ENCODE assay signal across 8 cellular contexts in genomic region chr2:64562148-64562784, GRCh38. TPM values are rescaled to one million over a fixed set of nuclear protein-coding genes. Genes with fewer than 3 reads are reported as not detected.
DNase-seq lines count a peak whose midpoint lies in the region; ATAC-seq, FAIRE-seq and TF ChIP-seq lines count a peak whose summit lies in the region.

No MANE protein-coding gene starts in this region.

- H3K14ac ChIP-seq in neuronal stem cell (ENCODE audit: low read length): no peak overlapping the region

- no peak overlapping the region for H4K91ac ChIP-seq in neuronal stem cell (ENCODE audit: low read depth, low read length, poor library complexity)

- peak; percentile 6 to 41 for DNase-seq in A549 (ENCODE audit: low read depth in 1 of 2, low spot score in 1 of 2)
- DNase-seq in GM18507 (ENCODE audit: extremely low spot score, insufficient read length, low read depth): no peak
- DNase-seq in RWPE1 (ENCODE audit: low spot score): no peak
- DNase-seq in stimulated activated CD4-positive, alpha-beta T cell treated with anti-CD3 and anti-CD28 coated beads, Interleukin-15, amount 100 ng/mL, for 24 hours: no peak
- no peak for DNase-seq in nucleus accumbens (lab: John Stamatoyannopoulos, UW)
- DNase-seq in neuronal stem cell (ENCODE audit: low spot score): no peak

- H3K4me1 ChIP-seq in A549 (0 out of 3 replicates have a peak, but pooled peaks cover 3% of the 10 kb centered on the region), gastroesophageal sphincter (peaks cover 0 to 6% (median 0%) of the 10 kb centered on the region in 3 donors), neuronal stem cell (ENCODE audit: control insufficient read depth in 2 of 2, insufficient read depth in 1 of 2, low read depth in 1 of 2, low read length in 2 of 2) (no peaks in the 10 kb centered on the region)

- H3K4me2 ChIP-seq in A549 (no peak overlapping the region), neuronal stem cell (ENCODE audit: insufficient read depth, low read length, poor library complexity, severe bottlenecking) (no peak overlapping the region)

- H3K18ac ChIP-seq in neuronal stem cell (ENCODE audit: low read length): no peak overlapping the region

- no peak overlapping the region for H2BK5ac ChIP-seq in neuronal stem cell (ENCODE audit: low read length)

- no peak overlapping the region for H2AK5ac ChIP-seq in neuronal stem cell (ENCODE audit: low read depth, low read length)

- no peak overlapping the region for H3K23ac ChIP-seq in neuronal stem cell (ENCODE audit: low read depth, low read length, poor library complexity)

- TF ChIP-seq EP300 in A549 (IDR thresholded peaks at IDR 0.05): no peak
- no peak for TF ChIP-seq EP300 in gastroesophageal sphincter (IDR thresholded peaks at IDR 0.05)

- no peak for FAIRE-seq in A549 (lab: Jason Lieb, UNC)
- FAIRE-seq in GM18507 (lab: Jason Lieb, UNC): peak; percentile 66

- H2BK12ac ChIP-seq in neuronal stem cell (ENCODE audit: low read length): no peak overlapping the region

- H4K8ac ChIP-seq in neuronal stem cell (ENCODE audit: low read depth, low read length): no peak overlapping the region

- CTCF ChIA-PET in A549 (lab: Yijun Ruan, JAX) (interaction anchor here (0.6 to 9.9 kb wide), 15 partner anchors 11 to 512 kb away, joined by 3 to 63 read pairs (median 4); partner anchors contain the start of gene AFTPH), RWPE1 (lab: Yijun Ruan, JAX) (interaction anchor here (0.6 to 1.1 kb wide), 4 partner anchors 15 to 298 kb away, joined by 3 to 6 read pairs (median 4); no protein-coding TSS in a partner anchor)

- WGBS in A549 (ENCODE audit: missing lambda C conversion rate): 60% methylated on average over 2 of the region's 2 CpGs
- WGBS in gastroesophageal sphincter (ENCODE audit: low coverage in 1 of 2), 2 donors: 66 to 73% methylated on average over 2 of the region's 2 CpGs
- WGBS in neuronal stem cell (ENCODE audit: extremely low coverage in 2 of 2, insufficient read length in 2 of 2, insufficient replicate concordance in 1 of 2), 2 donors: no CpG with 5 or more reads among the region's 2 CpGs

- H3K9me3 ChIP-seq in A549 (no peaks in the 10 kb centered on the region), gastroesophageal sphincter (no peaks in the 10 kb centered on the region), neuronal stem cell (replicated peaks in 1 of 2; ENCODE audit: control insufficient read depth in 2 of 2, insufficient read depth in 1 of 2, low read depth in 1 of 2, low read length in 2 of 2) (no peaks in the 10 kb centered on the region)

- ATAC-seq in A549: peak; percentile 73 to 85; a peak in 5 of 6 replicates
- ATAC-seq in gastroesophageal sphincter: no peak
- ATAC-seq in HG03159 (IDR thresholded peaks at IDR 0.05; ENCODE audit: unreplicated experiment): no peak

- TF ChIP-seq CTCF in A549 (IDR thresholded peaks at IDR 0.05) (peak; percentile 72), RWPE1 (conservative IDR thresholded peaks at IDR 0.05; ENCODE audit: low read depth) (peak; percentile 30; the same call in 1 of the 2 replicates), gastroesophageal sphincter (IDR thresholded peaks at IDR 0.05) (peak; percentile 4 to 42 (median 17))

- H2BK120ac ChIP-seq in neuronal stem cell (ENCODE audit: low read depth, low read length): no peak overlapping the region

- H3K36me3 ChIP-seq in gastroesophageal sphincter (no peaks in the 10 kb centered on the region), neuronal stem cell (replicated peaks in 1 of 2; ENCODE audit: control insufficient read depth in 2 of 2, insufficient read depth in 2 of 2, low read length in 2 of 2) (peaks cover 0 to 2% of the 10 kb centered on the region in 2 donors)

- H3K9ac ChIP-seq in neuronal stem cell (ENCODE audit: low read depth, low read length, poor library complexity): no peak overlapping the region

- no peak overlapping the region for H2AFZ ChIP-seq in neuronal stem cell (ENCODE audit: low read length)

- H3K27ac ChIP-seq in A549 (no peak overlapping the region), RWPE1 (no peak overlapping the region), gastroesophageal sphincter (no peak overlapping the region), neuronal stem cell (replicated peaks; ENCODE audit: low read length) (no peak overlapping the region)

- no peak overlapping the region for H3K4ac ChIP-seq in neuronal stem cell (ENCODE audit: low read length)

- no peaks in the 10 kb centered on the region for H3K27me3 ChIP-seq in gastroesophageal sphincter
- H3K27me3 ChIP-seq in neuronal stem cell (ENCODE audit: control insufficient read depth in 3 of 3, insufficient read depth in 3 of 3, low read depth in 1 of 3, low read length in 3 of 3): no peaks in the 10 kb centered on the region

- no peak overlapping the region for H2BK15ac ChIP-seq in neuronal stem cell (ENCODE audit: low read length)

- POLR2A ChIA-PET in A549 (lab: Yijun Ruan, JAX): no interaction called here
- POLR2A ChIA-PET in RWPE1 (lab: Yijun Ruan, JAX; ENCODE audit: low non-redundant PET): no interaction called here

- H3K4me3 ChIP-seq in A549: no peak overlapping the region
- no peak overlapping the region for H3K4me3 ChIP-seq in gastroesophageal sphincter
- H3K4me3 ChIP-seq in neuronal stem cell (ENCODE audit: low read length in 2 of 2): no peak overlapping the region

- TF ChIP-seq RAD21 in A549 (conservative IDR thresholded peaks at IDR 0.05 in 1 of 2, IDR thresholded peaks at IDR 0.05 in 1 of 2): peak; percentile 77 to 80

- no peaks in the 10 kb centered on the region for H3K79me1 ChIP-seq in neuronal stem cell (ENCODE audit: low read depth, low read length)

- TF ChIP-seq POLR2A in A549 (IDR thresholded peaks at IDR 0.05; ENCODE audit: low read length) (no peak), gastroesophageal sphincter (IDR thresholded peaks at IDR 0.05) (no peak)

TF ChIP-seq in A549, 52 proteins besides CTCF, POLR2A, EP300 and RAD21:
- TF ChIP-seq JUN (IDR thresholded peaks at IDR 0.05): no peak
- peak; percentile 73 for TF ChIP-seq SMC3 (IDR thresholded peaks at IDR 0.05)

RNA-seq across cellular contexts. Expression of gene AFTPH, which starts 38.1 kb away (rescaled TPM):
- polyA plus RNA-seq in A549 (2011; rRNA removed) (51.4 and 56.6 TPM in 2 replicates), A549 (2017; fragmentation: RNase III; extraction: RNeasy Plus Mini Kit Qiagen cat#74134 plus additional on column Dnase treatment) (22.3 to 24.0 TPM (median 23.7 TPM) in 3 replicates)
- 9.9 and 10.6 TPM in 2 replicates for polyA plus RNA-seq in A549 (2012; cell fraction: cytosol; rRNA removed)
- 3.7 and 4.8 TPM in 2 replicates for polyA plus RNA-seq in A549 (2012; cell fraction: nucleus; rRNA removed)
- 17.2 and 21.3 TPM in 2 replicates for polyA minus RNA-seq in A549 (2011; rRNA and poly(A)+ RNA removed)
- 10 to 100 TPM; 33.0 to 53.5 (median 41.6) TPM for total RNA-seq in gastroesophageal sphincter
- 19.0 TPM for polyA plus RNA-seq in neuronal stem cell (2013, experiment 1 of 2)
- 19.2 TPM for polyA plus RNA-seq in neuronal stem cell (2013, experiment 2 of 2)

Comparison
In these comparisons a context has a peak if more than half of its experiments do, and no peak if none do; other contexts are left out.
1. ATAC-seq: peak in A549 (2 of 2); none in gastroesophageal sphincter (single experiment) and HG03159 (single experiment).
2. DNase-seq: peak in A549 (2 of 2); none in GM18507 (single experiment), RWPE1 (single experiment), stimulated activated CD4-positive, alpha-beta T cell treated with anti-CD3 and anti-CD28 coated beads, Interleukin-15, amount 100 ng/mL, for 24 hours (single experiment), nucleus accumbens (0 of 56) and neuronal stem cell (single experiment).
3. CTCF ChIP-seq: peak in every context shown above with its lines; median percentile 72 in A549; 30 in RWPE1; 17 in gastroesophageal sphincter.